Comparison of ENCODE assay signal across 1 cellular context in genomic region chr17:38697061-38697820, GRCh38.
TF ChIP-seq lines count a peak whose summit lies in the region.

No MANE protein-coding gene starts in this region.

TF ChIP-seq in HepG2, 621 proteins besides CTCF, POLR2A, EP300 and RAD21:
- TF ChIP-seq ZNF782 (CRISPR knock-in tag; IDR thresholded peaks at IDR 0.05; ENCODE audit: borderline replicate concordance) = no peak
- 0 out of 2 replicates have a peak, but pooled peaks have one; percentile 9 for TF ChIP-seq ZMYM2 (CRISPR knock-in tag; IDR thresholded peaks at IDR 0.05)
